Comparison of ENCODE assay signal across 8 cellular contexts in the genomic region with DNA sequence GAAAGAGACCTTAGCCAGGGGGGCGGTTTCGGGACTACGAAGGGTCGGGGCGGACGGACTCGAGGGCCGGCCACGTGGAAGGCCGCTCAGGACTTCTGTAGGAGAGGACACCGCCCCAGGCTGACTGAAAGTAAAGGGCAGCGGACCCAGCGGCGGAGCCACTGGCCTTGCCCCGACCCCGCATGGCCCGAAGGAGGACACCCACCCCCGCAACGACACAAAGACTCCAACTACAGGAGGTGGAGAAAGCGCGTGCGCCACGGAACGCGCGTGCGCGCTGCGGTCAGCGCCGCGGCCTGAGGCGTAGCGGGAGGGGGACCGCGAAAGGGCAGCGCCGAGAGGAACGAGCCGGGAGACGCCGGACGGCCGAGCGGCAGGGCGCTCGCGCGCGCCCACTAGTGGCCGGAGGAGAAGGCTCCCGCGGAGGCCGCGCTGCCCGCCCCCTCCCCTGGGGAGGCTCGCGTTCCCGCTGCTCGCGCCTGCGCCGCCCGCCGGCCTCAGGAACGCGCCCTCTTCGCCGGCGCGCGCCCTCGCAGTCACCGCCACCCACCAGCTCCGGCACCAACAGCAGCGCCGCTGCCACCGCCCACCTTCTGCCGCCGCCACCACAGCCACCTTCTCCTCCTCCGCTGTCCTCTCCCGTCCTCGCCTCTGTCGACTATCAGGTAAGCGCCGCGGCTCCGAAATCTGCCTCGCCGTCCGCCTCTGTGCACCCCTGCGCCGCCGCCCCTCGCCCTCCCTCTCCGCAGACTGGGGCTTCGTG.
DNase-seq lines count a peak whose midpoint lies in the region; TF ChIP-seq lines count a peak whose summit lies in the region.

TSS of gene MAPT (plus strand) at position 533 of the 763 bp plus-strand sequence. CDS start 67,784 bp downstream, outside the sequence.

- no peaks in the 10 kb centered on the region for H3K36me3 ChIP-seq in ACC112 (ENCODE audit: insufficient read depth, low read length)
- H3K36me3 ChIP-seq in HUES48 (ENCODE audit: control insufficient read depth, insufficient read depth, low read length), result no peaks in the 10 kb centered on the region
- H3K36me3 ChIP-seq in NT2/D1 (ENCODE audit: insufficient read depth, insufficient read length, low read length), result no peaks in the 10 kb centered on the region

- H3K4me1 ChIP-seq in ACC112 (ENCODE audit: control insufficient read depth, insufficient read depth, low read length, unreplicated experiment), result peaks cover 6% of the 10 kb centered on the region
- H3K4me1 ChIP-seq in HUES48 (ENCODE audit: control insufficient read depth, insufficient read depth, low read length), result no peaks in the 10 kb centered on the region; the same call in 1 of the 2 replicates
- H3K4me1 ChIP-seq in NT2/D1 (ENCODE audit: insufficient read depth, insufficient read length), result peaks cover 7% of the 10 kb centered on the region

- H3K27ac ChIP-seq in ACC112 (ENCODE audit: low read depth, low read length) (no peak within 1 kb of the TSS), HUES48 (ENCODE audit: low read depth, low read length) (no peak within 1 kb of the TSS)

- peak; percentile 56 for TF ChIP-seq CTCF in epithelial cell of esophagus (IDR thresholded peaks at IDR 0.05; ENCODE audit: insufficient read depth, low read depth, low read length, missing control alignments)

- H3K79me2 ChIP-seq in ACC112 (ENCODE audit: control insufficient read depth, insufficient read depth, low read length, unreplicated experiment), result no peaks in the 10 kb centered on the region

- peaks cover 80% of the 10 kb centered on the region for H3K27me3 ChIP-seq in ACC112 (ENCODE audit: insufficient read depth, low read length)
- H3K27me3 ChIP-seq in HUES48 (ENCODE audit: control insufficient read depth, insufficient read depth, low read length), result peaks cover 71% of the 10 kb centered on the region
- peaks cover 60% of the 10 kb centered on the region for H3K27me3 ChIP-seq in NT2/D1 (ENCODE audit: insufficient read depth, insufficient read length)

- H3K9ac ChIP-seq in HUES48 (ENCODE audit: low read depth, low read length) (peak within 1 kb of the TSS; percentile 62), NT2/D1 (ENCODE audit: insufficient read length, low read depth) (peak within 1 kb of the TSS; percentile 81)

- in situ Hi-C loops in GM18951 (cut with MboI; ENCODE audit: low sequenced_read_pairs, unreplicated experiment), result no loop called here

- peak; percentile 26 for TF ChIP-seq POLR2A in GM18951 (IDR thresholded peaks at IDR 0.05; ENCODE audit: extremely low read depth, insufficient read depth, insufficient read length)

- H3K9me3 ChIP-seq in HUES48 (ENCODE audit: control insufficient read depth, insufficient read depth, low read length), result no peaks in the 10 kb centered on the region
- no peaks in the 10 kb centered on the region for H3K9me3 ChIP-seq in NT2/D1 (ENCODE audit: insufficient read depth, low read length)

- DNase-seq in NT2/D1 (ENCODE audit: low read depth, low spot score) (peak; percentile 83), activated T-cell treated with anti-CD3 and anti-CD28 coated beads for 4 hours (peak; percentile 67), epithelial cell of esophagus (ENCODE audit: low read depth) (peak; percentile 85), midbrain (lab: John Stamatoyannopoulos, UW) (peak; percentile 97)
- peak; percentile 70 for DNase-seq in stimulated activated CD8-positive, alpha-beta memory T cell treated with anti-CD3 and anti-CD28 coated beads, Interleukin-15, amount 100 ng/mL, for 24 hours (ENCODE audit: low read depth)

- H3K4me3 ChIP-seq in ACC112 (ENCODE audit: low read depth, low read length), result peak within 1 kb of the TSS; percentile 80
- peak within 1 kb of the TSS; percentile 70 for H3K4me3 ChIP-seq in HUES48 (ENCODE audit: low read depth, low read length)
- H3K4me3 ChIP-seq in NT2/D1 (ENCODE audit: insufficient read length, low read depth), result peak within 1 kb of the TSS; percentile 49
- peak within 1 kb of the TSS; percentile 55 for H3K4me3 ChIP-seq in epithelial cell of esophagus (ENCODE audit: low read length)

- peak within 1 kb of the TSS; percentile 84 for H2AFZ ChIP-seq in ACC112 (ENCODE audit: low read length, unreplicated experiment)
